8 cellular contexts compared by ENCODE assay signal in the genomic region with DNA sequence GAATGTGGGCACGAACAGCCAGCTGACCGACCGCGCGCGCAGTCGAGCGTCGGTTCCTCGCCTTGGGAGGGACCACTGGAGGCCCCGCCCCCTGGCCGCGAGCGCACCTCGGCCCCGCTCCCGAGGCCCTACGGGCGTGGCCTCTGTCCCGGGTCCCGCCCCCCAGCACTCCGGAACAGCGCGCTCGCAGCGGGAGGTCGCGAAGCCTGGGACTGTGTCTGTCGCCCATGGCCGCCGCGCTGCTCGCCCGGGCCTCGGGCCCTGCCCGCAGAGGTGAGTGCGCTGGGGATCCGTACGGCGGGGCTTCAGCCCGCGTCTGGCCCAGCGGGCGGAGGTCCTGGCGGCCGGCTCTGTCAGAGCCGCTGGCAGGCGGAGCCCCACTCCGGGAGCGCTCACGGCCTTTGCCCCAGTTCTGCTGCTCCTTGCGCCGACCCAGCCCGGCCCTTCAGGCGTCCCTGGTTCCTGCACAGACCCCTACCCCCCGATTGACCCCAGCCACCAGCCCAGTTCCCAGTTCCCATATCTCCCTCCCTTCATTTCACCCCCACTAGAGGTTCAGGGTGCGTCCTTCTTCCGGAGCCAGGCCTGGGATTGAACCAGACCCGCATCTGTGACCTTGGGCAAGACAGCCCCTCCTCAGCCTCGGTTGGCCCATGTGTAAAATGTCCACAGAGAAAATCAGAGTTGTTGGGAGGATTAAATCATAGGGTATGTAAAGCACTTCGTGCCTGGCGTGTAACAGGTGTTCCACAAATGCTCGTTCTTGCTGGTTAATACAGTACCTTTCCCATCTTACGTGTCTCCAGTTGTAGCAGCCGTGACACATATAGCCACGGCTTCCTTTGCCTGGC. TPM values are rescaled to one million over a fixed set of nuclear protein-coding genes. Genes with fewer than 3 reads are reported as not detected.
DNase-seq lines count a peak whose midpoint lies in the region; ATAC-seq, FAIRE-seq and TF ChIP-seq lines count a peak whose summit lies in the region.

A gene with protein sequence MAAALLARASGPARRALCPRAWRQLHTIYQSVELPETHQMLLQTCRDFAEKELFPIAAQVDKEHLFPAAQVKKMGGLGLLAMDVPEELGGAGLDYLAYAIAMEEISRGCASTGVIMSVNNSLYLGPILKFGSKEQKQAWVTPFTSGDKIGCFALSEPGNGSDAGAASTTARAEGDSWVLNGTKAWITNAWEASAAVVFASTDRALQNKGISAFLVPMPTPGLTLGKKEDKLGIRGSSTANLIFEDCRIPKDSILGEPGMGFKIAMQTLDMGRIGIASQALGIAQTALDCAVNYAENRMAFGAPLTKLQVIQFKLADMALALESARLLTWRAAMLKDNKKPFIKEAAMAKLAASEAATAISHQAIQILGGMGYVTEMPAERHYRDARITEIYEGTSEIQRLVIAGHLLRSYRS (plus strand): TSS at position 168 of the 851 bp plus-strand sequence. CDS start 60 bp downstream, at position 228.

- no peaks in the 10 kb centered on the region for H3K9me3 ChIP-seq in liver (ENCODE audit: control insufficient read depth in 4 of 4, low read length in 3 of 4)

- DNase-seq in BJ (ENCODE audit: low read depth) (peak; percentile 16), GM19239 (ENCODE audit: insufficient read length, low spot score) (peak; percentile 99), NCI-H526 (lab: John Stamatoyannopoulos, UW) (peak; percentile 61 to 94), dermis blood vessel endothelial cell (peak; percentile 86)
- peak; percentile 88 for DNase-seq in activated CD4-positive, alpha-beta T cell treated with anti-CD3 and anti-CD28 coated beads, Interleukin-2, amount 50 U/mL, for 1 hour
- DNase-seq in stimulated activated CD4-positive, alpha-beta T cell treated with anti-CD3 and anti-CD28 coated beads, Interleukin-4, amount 100 ng/mL, for 1 hour: peak; percentile 93

- TF ChIP-seq CTCF in BJ (IDR thresholded peaks at IDR 0.05; ENCODE audit: insufficient read depth, low read depth, low read length) (no peak), liver (IDR thresholded peaks at IDR 0.05; ENCODE audit: low read depth, low read length, missing input control) (no peak)

- peaks cover 10% of the 10 kb centered on the region for H3K36me3 ChIP-seq in BJ (ENCODE audit: control insufficient read depth, insufficient read depth, low read length)
- H3K36me3 ChIP-seq in liver (ENCODE audit: control insufficient read depth in 4 of 4, insufficient read depth in 3 of 4, low read depth in 1 of 4, low read length in 3 of 4): peaks cover 5 to 26% (median 12%) of the 10 kb centered on the region in 4 donors

- no peaks in the 10 kb centered on the region for H3K27me3 ChIP-seq in BJ (ENCODE audit: control insufficient read depth, insufficient read depth, low read length)
- H3K27me3 ChIP-seq in liver (ENCODE audit: control insufficient read depth in 4 of 4, insufficient read depth in 4 of 4, low read length in 3 of 4): no peaks in the 10 kb centered on the region

- FAIRE-seq in GM19239 (lab: Jason Lieb, UNC): peak; percentile 82

- POLR2A ChIA-PET in BJ (lab: Charles Lee): interaction anchor here (0.5 kb wide), 1 partner anchor 24 kb away, joined by 4 read pairs; no protein-coding TSS in a partner anchor

- peak within 1 kb of the TSS; percentile 57 to 61 for H3K9ac ChIP-seq in liver (ENCODE audit: low read depth in 1 of 2, low read length in 2 of 2)

- peaks cover 8 to 51% (median 35%) of the 10 kb centered on the region in 4 donors for H3K4me1 ChIP-seq in liver (ENCODE audit: control insufficient read depth in 4 of 4, insufficient read depth in 4 of 4, low read length in 3 of 4)

- peak in 1 of 2 donors; percentile 25 for TF ChIP-seq RAD21 in liver (IDR thresholded peaks at IDR 0.05)

- CTCF ChIA-PET in BJ (lab: Yijun Ruan, JAX): interaction anchor here (0.6 to 1.0 kb wide), 2 partner anchors 28 to 79 kb away, joined by 3 to 4 read pairs; no protein-coding TSS in a partner anchor

- ATAC-seq in HG03439 (IDR thresholded peaks at IDR 0.05; ENCODE audit: unreplicated experiment): peak; percentile 94

- 4% methylated on average over 66 of the region's 66 CpGs for WGBS in liver

- peak within 1 kb of the TSS; percentile 55 for H3K4me3 ChIP-seq in BJ (ENCODE audit: low read depth, low read length)
- peak within 1 kb of the TSS; percentile 81 to 92 (median 85) for H3K4me3 ChIP-seq in liver (ENCODE audit: low read depth in 1 of 3, low read length in 3 of 3)

- H3K27ac ChIP-seq in liver (ENCODE audit: low read depth in 1 of 2, low read length in 2 of 2): peak within 1 kb of the TSS; percentile 74 to 82

TF ChIP-seq in liver, 16 proteins besides CTCF, POLR2A, EP300 and RAD21:
- TF ChIP-seq JUND (IDR thresholded peaks at IDR 0.05): no peak
- TF ChIP-seq, protein P1, sequence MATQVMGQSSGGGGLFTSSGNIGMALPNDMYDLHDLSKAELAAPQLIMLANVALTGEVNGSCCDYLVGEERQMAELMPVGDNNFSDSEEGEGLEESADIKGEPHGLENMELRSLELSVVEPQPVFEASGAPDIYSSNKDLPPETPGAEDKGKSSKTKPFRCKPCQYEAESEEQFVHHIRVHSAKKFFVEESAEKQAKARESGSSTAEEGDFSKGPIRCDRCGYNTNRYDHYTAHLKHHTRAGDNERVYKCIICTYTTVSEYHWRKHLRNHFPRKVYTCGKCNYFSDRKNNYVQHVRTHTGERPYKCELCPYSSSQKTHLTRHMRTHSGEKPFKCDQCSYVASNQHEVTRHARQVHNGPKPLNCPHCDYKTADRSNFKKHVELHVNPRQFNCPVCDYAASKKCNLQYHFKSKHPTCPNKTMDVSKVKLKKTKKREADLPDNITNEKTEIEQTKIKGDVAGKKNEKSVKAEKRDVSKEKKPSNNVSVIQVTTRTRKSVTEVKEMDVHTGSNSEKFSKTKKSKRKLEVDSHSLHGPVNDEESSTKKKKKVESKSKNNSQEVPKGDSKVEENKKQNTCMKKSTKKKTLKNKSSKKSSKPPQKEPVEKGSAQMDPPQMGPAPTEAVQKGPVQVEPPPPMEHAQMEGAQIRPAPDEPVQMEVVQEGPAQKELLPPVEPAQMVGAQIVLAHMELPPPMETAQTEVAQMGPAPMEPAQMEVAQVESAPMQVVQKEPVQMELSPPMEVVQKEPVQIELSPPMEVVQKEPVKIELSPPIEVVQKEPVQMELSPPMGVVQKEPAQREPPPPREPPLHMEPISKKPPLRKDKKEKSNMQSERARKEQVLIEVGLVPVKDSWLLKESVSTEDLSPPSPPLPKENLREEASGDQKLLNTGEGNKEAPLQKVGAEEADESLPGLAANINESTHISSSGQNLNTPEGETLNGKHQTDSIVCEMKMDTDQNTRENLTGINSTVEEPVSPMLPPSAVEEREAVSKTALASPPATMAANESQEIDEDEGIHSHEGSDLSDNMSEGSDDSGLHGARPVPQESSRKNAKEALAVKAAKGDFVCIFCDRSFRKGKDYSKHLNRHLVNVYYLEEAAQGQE (IDR thresholded peaks at IDR 0.05): peak; percentile 35
- TF ChIP-seq SP1 (IDR thresholded peaks at IDR 0.05): peak; percentile 48
TF ChIP-seq in liver: peak in this region for 2.

RNA-seq across cellular contexts. Expression of the gene that starts here (rescaled TPM):
- polyA plus RNA-seq in BJ (2011; rRNA removed): 7.4 and 11.9 TPM in 2 replicates
- polyA minus RNA-seq in BJ (2011; rRNA and poly(A)+ RNA removed): 3.1 and 5.2 TPM in 2 replicates
- 24.7 and 31.0 TPM in 2 replicates for total RNA-seq in dermis blood vessel endothelial cell
- total RNA-seq in liver: 100 to 1,000 TPM in 1 of 2 donors, 10 to 100 TPM in 1; 54.2 to 152 TPM
- polyA plus RNA-seq in liver: 100 to 1,000 TPM; 102 to 162 TPM

Comparison
In these comparisons a context has a peak if more than half of its experiments do, and no peak if none do; other contexts are left out.
1. Peak in every context shown above with its lines: DNase-seq, ATAC-seq, H3K4me3 ChIP-seq and H3K27ac ChIP-seq.
2. DNase-seq: peak in every context shown above with its lines; median percentile 99 in GM19239; 93 in stimulated activated CD4-positive, alpha-beta T cell treated with anti-CD3 and anti-CD28 coated beads, Interleukin-4, amount 100 ng/mL, for 1 hour; 88 in activated CD4-positive, alpha-beta T cell treated with anti-CD3 and anti-CD28 coated beads, Interleukin-2, amount 50 U/mL, for 1 hour; 86 in dermis blood vessel endothelial cell; 78 in NCI-H526; 16 in BJ.